Comparison of ENCODE assay signal across 3 cellular contexts in genomic region chr6:13566500-13566899, GRCh38.
A peak's percentile ranks its signal among the peaks of the same experiment; 100 is the strongest.
TF ChIP-seq lines count a peak whose summit lies in the region.

No MANE protein-coding gene starts in this region.

TF ChIP-seq in GM23338, 12 proteins besides CTCF, POLR2A, EP300 and RAD21:
- no peak for TF ChIP-seq STAT1 (IDR thresholded peaks at IDR 0.05; ENCODE audit: unreplicated experiment)
TF ChIP-seq in GM23338: peak in this region for 0.

TF ChIP-seq in K562, 482 proteins besides CTCF, POLR2A, EP300 and RAD21:
- 0 out of 2 replicates have a peak, but pooled peaks have one; percentile 9 for TF ChIP-seq SPI1 (IDR thresholded peaks at IDR 0.05; ENCODE audit: borderline replicate concordance, low read depth, low read length)
- TF ChIP-seq SIN3B (IDR thresholded peaks at IDR 0.05; ENCODE audit: low read depth): no peak
- 0 out of 2 replicates have a peak, but pooled peaks have one; percentile 21 for TF ChIP-seq ZNF316 (IDR thresholded peaks at IDR 0.05)
TF ChIP-seq in K562: peak in this region for 2.

TF ChIP-seq in liver, 16 proteins besides CTCF, POLR2A, EP300 and RAD21:
- TF ChIP-seq NR2F2 (IDR thresholded peaks at IDR 0.05): no peak
- TF ChIP-seq, protein P1, sequence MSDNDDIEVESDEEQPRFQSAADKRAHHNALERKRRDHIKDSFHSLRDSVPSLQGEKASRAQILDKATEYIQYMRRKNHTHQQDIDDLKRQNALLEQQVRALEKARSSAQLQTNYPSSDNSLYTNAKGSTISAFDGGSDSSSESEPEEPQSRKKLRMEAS (IDR thresholded peaks at IDR 0.05): no peak
- TF ChIP-seq EGR1 (IDR thresholded peaks at IDR 0.05; ENCODE audit: low read depth in 2 of 2): no peak
- no peak for TF ChIP-seq TAF1 (conservative IDR thresholded peaks at IDR 0.05)
- TF ChIP-seq HNF4G (IDR thresholded peaks at IDR 0.05): no peak
- no peak for TF ChIP-seq ATF3 (IDR thresholded peaks at IDR 0.05)
- TF ChIP-seq FOXA2 (IDR thresholded peaks at IDR 0.05): peak; percentile 79
- peak; percentile 37 for TF ChIP-seq FOXA1 (IDR thresholded peaks at IDR 0.05)
- TF ChIP-seq JUND (IDR thresholded peaks at IDR 0.05): no peak
- no peak for TF ChIP-seq REST (IDR thresholded peaks at IDR 0.05)
- TF ChIP-seq YY1 (IDR thresholded peaks at IDR 0.05): no peak
- TF ChIP-seq HNF4A (conservative IDR thresholded peaks at IDR 0.05): peak; percentile 51 to 62
- no peak for TF ChIP-seq ZBTB33 (IDR thresholded peaks at IDR 0.05)
- peak; percentile 52 to 66 for TF ChIP-seq RXRA (IDR thresholded peaks at IDR 0.05)
- peak; percentile 17 for TF ChIP-seq SP1 (IDR thresholded peaks at IDR 0.05)
- no peak for TF ChIP-seq GABPA (IDR thresholded peaks at IDR 0.05 in 1 of 2, conservative IDR thresholded peaks at IDR 0.05 in 1 of 2)
